16 cellular contexts compared by ENCODE assay signal in genomic region chr5:82549263-82549662, GRCh38.
"Had no signal": no experiment of that assay in that cellular context is flagged by ENCODE, and none has a peak within 500 bp of the region (broad histone marks: within the 10 kb centered on the region; RNA-seq: fewer than 3 reads in every experiment).

No MANE protein-coding gene starts in this region.

- H3K27ac Mint-ChIP-seq: activated CD4-positive, alpha-beta T cell treated with anti-CD3 and anti-CD28 coated beads, Interleukin-2, amount 10 ng/mL, durations not matched to agents 7 days and 5 days; activated naive CD4-positive, alpha-beta T cell treated with anti-CD3 and anti-CD28 coated beads, Interleukin-2, amount 50 U/mL, for 24 hours; activated T-helper 2 cell treated with anti-CD3 and anti-CD28 coated beads, Interferon-gamma antibody, Interleukin-2, Interleukin-4, amounts not matched to agents 10 μg/mL and 5 μg/mL and 100 μg/mL, durations not matched to agents 14 hours and 24 hours and 36 hours; naive thymus-derived CD4-positive, alpha-beta T cell had no signal

- H3K9me3 Mint-ChIP-seq: activated naive CD4-positive, alpha-beta T cell treated with anti-CD3 and anti-CD28 coated beads, Interleukin-2, amount 50 U/mL, for 24 hours; activated T-helper 2 cell treated with anti-CD3 and anti-CD28 coated beads, Interferon-gamma antibody, Interleukin-2, Interleukin-4, amounts not matched to agents 10 μg/mL and 5 μg/mL and 100 μg/mL, durations not matched to agents 14 hours and 24 hours and 36 hours had no signal

- H3K4me3 ChIP-seq: breast epithelium, dorsolateral prefrontal cortex, esophagus squamous epithelium, lower lobe of right lung, tibial nerve, vagina had no signal

- H3K36me3 Mint-ChIP-seq: activated naive CD4-positive, alpha-beta T cell treated with anti-CD3 and anti-CD28 coated beads, Interleukin-2, amount 50 U/mL, for 24 hours; naive thymus-derived CD4-positive, alpha-beta T cell had no signal

- H3K4me1 Mint-ChIP-seq: activated CD4-positive, alpha-beta T cell treated with anti-CD3 and anti-CD28 coated beads, Interleukin-2, amount 10 ng/mL, durations not matched to agents 7 days and 5 days; activated naive CD4-positive, alpha-beta T cell treated with anti-CD3 and anti-CD28 coated beads, Interleukin-2, amount 50 U/mL, for 24 hours; naive thymus-derived CD4-positive, alpha-beta T cell had no signal

- DNase-seq: activated CD4-positive, alpha-beta T cell treated with anti-CD3 and anti-CD28 coated beads, Interleukin-2, amount 10 ng/mL, durations not matched to agents 7 days and 5 days; activated CD4-positive, CD25-positive, alpha-beta regulatory T cell; activated T-cell treated with anti-CD3 and anti-CD28 coated beads for 4 hours; dorsolateral prefrontal cortex; esophagus squamous epithelium; hypothalamus; lower lobe of right lung; naive thymus-derived CD4-positive, alpha-beta T cell; retina; small intestine; T-helper 2 cell had no signal

- H3K4me3 Mint-ChIP-seq: activated CD4-positive, alpha-beta T cell treated with anti-CD3 and anti-CD28 coated beads, Interleukin-2, amount 10 ng/mL, durations not matched to agents 7 days and 5 days; activated naive CD4-positive, alpha-beta T cell treated with anti-CD3 and anti-CD28 coated beads, Interleukin-2, amount 50 U/mL, for 24 hours; naive thymus-derived CD4-positive, alpha-beta T cell had no signal

- ATAC-seq: lower lobe of right lung; naive thymus-derived CD4-positive, alpha-beta T cell had no signal
